In genomic region chr1:232084584-232085223, GRCh38 we compare ENCODE assay signal across 14 cellular contexts.
DNase-seq lines count a peak whose midpoint lies in the region; ATAC-seq and TF ChIP-seq lines count a peak whose summit lies in the region.
"Had no signal": no experiment of that assay in that cellular context is flagged by ENCODE, and none has a peak within 500 bp of the region (broad histone marks: within the 10 kb centered on the region; RNA-seq: fewer than 3 reads in every experiment).

No MANE protein-coding gene starts in this region.

- H3K4me3 ChIP-seq in GM23338 (no peak overlapping the region), right lobe of liver (no peak overlapping the region)
- H3K4me3 ChIP-seq in CD8-positive, alpha-beta memory T cell (ENCODE audit: low read length) = no peak overlapping the region
- H3K4me3 ChIP-seq: BLaER1 treated with 17β-estradiol and CSF1 and Interleukin-3, amounts not matched to agents 10 nM and 100 nM had no signal

- 40% methylated on average over 1 of the region's 6 CpGs for WGBS in right lobe of liver (ENCODE audit: insufficient coverage, low coverage, low lambda C conversion rate, missing lambda C conversion rate)

- H3F3A ChIP-seq in GM23338 (replicated peaks; ENCODE audit: low read depth) = no peaks in the 10 kb centered on the region

- no peak overlapping the region for H3K27ac Mint-ChIP-seq in GM23338
- H3K27ac Mint-ChIP-seq in endothelial cell (ENCODE audit: unreplicated experiment) = no peak overlapping the region
- H3K27ac Mint-ChIP-seq in CD8-positive, alpha-beta memory T cell = no peak overlapping the region
- H3K27ac Mint-ChIP-seq: stimulated activated effector memory CD8-positive, alpha-beta T cell treated with anti-CD3 and anti-CD28 coated beads, Interleukin-12 subunit alpha, Interleukin-12 subunit beta, amount 100 ng/mL, for 72 hours had no signal

- TF ChIP-seq CTCF in GM23338 (conservative IDR thresholded peaks at IDR 0.05; ENCODE audit: low read depth in 2 of 2) (no peak), endothelial cell (IDR thresholded peaks at IDR 0.05; ENCODE audit: unreplicated experiment) (no peak), right lobe of liver (IDR thresholded peaks at IDR 0.05) (no peak)

- H3K4me1 Mint-ChIP-seq in GM23338 (no peaks in the 10 kb centered on the region), endothelial cell (ENCODE audit: unreplicated experiment) (no peaks in the 10 kb centered on the region)
- no peaks in the 10 kb centered on the region for H3K4me1 Mint-ChIP-seq in CD8-positive, alpha-beta memory T cell
- H3K4me1 Mint-ChIP-seq: stimulated activated effector memory CD8-positive, alpha-beta T cell treated with anti-CD3 and anti-CD28 coated beads, Interleukin-12 subunit alpha, Interleukin-12 subunit beta, amount 100 ng/mL, for 72 hours had no signal

- DNase-seq in GM23338 (ENCODE audit: low spot score) (peak; percentile 86), endothelial cell (ENCODE audit: low spot score) (peak; percentile 10), right lobe of liver (no peak)
- DNase-seq in activated T-cell treated with anti-CD3 and anti-CD28 coated beads, Interleukin-2, amount 50 U/mL, for 48 hours = no peak
- no peak for DNase-seq in CD8-positive, alpha-beta memory T cell
- DNase-seq in stimulated activated CD4-positive, alpha-beta T cell treated with anti-CD3 and anti-CD28 coated beads, Interleukin-4, amount 100 ng/mL, for 4 hours = no peak
- DNase-seq: erythroblast, kidney had no signal

- H2AFZ ChIP-seq in GM23338 = no peak overlapping the region

- H3K27me3 Mint-ChIP-seq in GM23338 (ENCODE audit: insufficient read depth, low read depth, poor library complexity) (no peaks in the 10 kb centered on the region), endothelial cell (ENCODE audit: unreplicated experiment) (no peaks in the 10 kb centered on the region)
- H3K27me3 Mint-ChIP-seq in CD8-positive, alpha-beta memory T cell = peaks cover 0 to 2% of the 10 kb centered on the region in 2 donors

- H3K4me3 Mint-ChIP-seq in GM23338 (no peak overlapping the region), endothelial cell (ENCODE audit: unreplicated experiment) (no peak overlapping the region)
- H3K4me3 Mint-ChIP-seq in CD8-positive, alpha-beta memory T cell = no peak overlapping the region
- H3K4me3 Mint-ChIP-seq: stimulated activated effector memory CD8-positive, alpha-beta T cell treated with anti-CD3 and anti-CD28 coated beads, Interleukin-12 subunit alpha, Interleukin-12 subunit beta, amount 100 ng/mL, for 72 hours had no signal

- H3K27ac ChIP-seq in GM23338 (ENCODE audit: low read depth) = no peak overlapping the region
- no peak overlapping the region for H3K27ac ChIP-seq in right lobe of liver
- H3K27ac ChIP-seq in CD8-positive, alpha-beta memory T cell (ENCODE audit: low read depth, low read length) = no peak overlapping the region
- H3K27ac ChIP-seq: BLaER1 treated with 17β-estradiol and CSF1 and Interleukin-3, amounts not matched to agents 10 nM and 100 nM; KMS-11; neutrophil had no signal

- no peak for TF ChIP-seq POLR2A in right lobe of liver (IDR thresholded peaks at IDR 0.05)

- peaks cover 13% of the 10 kb centered on the region for H3K9me2 ChIP-seq in GM23338 (ENCODE audit: insufficient read depth)

- H4K20me1 ChIP-seq in GM23338 (replicated peaks; ENCODE audit: insufficient read depth) = no peaks in the 10 kb centered on the region
- H4K20me1 ChIP-seq: BLaER1 treated with 17β-estradiol and CSF1 and Interleukin-3, amounts not matched to agents 10 nM and 100 nM had no signal

- peaks cover 8% of the 10 kb centered on the region; the same call in 2 of the 3 replicates for H3K36me3 Mint-ChIP-seq in GM23338 (ENCODE audit: low read depth)
- H3K36me3 Mint-ChIP-seq in endothelial cell (ENCODE audit: low read depth, unreplicated experiment) = no peaks in the 10 kb centered on the region
- no peaks in the 10 kb centered on the region for H3K36me3 Mint-ChIP-seq in CD8-positive, alpha-beta memory T cell
- H3K36me3 Mint-ChIP-seq: stimulated activated effector memory CD8-positive, alpha-beta T cell treated with anti-CD3 and anti-CD28 coated beads, Interleukin-12 subunit alpha, Interleukin-12 subunit beta, amount 100 ng/mL, for 72 hours had no signal

- H3K36me3 ChIP-seq in GM23338 (ENCODE audit: insufficient read depth) (no peaks in the 10 kb centered on the region; the same call in 1 of the 2 replicates), right lobe of liver (no peaks in the 10 kb centered on the region)
- no peaks in the 10 kb centered on the region for H3K36me3 ChIP-seq in CD8-positive, alpha-beta memory T cell (ENCODE audit: insufficient read depth, low read length)
- H3K36me3 ChIP-seq: BLaER1 treated with 17β-estradiol and CSF1 and Interleukin-3, amounts not matched to agents 10 nM and 100 nM; neutrophil had no signal

- no peaks in the 10 kb centered on the region for H3K9me3 ChIP-seq in right lobe of liver
- no peaks in the 10 kb centered on the region for H3K9me3 ChIP-seq in CD8-positive, alpha-beta memory T cell (ENCODE audit: low read length)
- H3K9me3 ChIP-seq: neutrophil had no signal

- 0 out of 2 replicates have a peak, but pooled peaks cover 4% of the 10 kb centered on the region for H3K4me1 ChIP-seq in GM23338 (ENCODE audit: insufficient read depth)
- no peaks in the 10 kb centered on the region for H3K4me1 ChIP-seq in right lobe of liver
- H3K4me1 ChIP-seq in CD8-positive, alpha-beta memory T cell (ENCODE audit: insufficient read depth, low read length) = no peaks in the 10 kb centered on the region
- H3K4me1 ChIP-seq: BLaER1 treated with 17β-estradiol and CSF1 and Interleukin-3, amounts not matched to agents 10 nM and 100 nM had no signal

- H3K4me2 ChIP-seq in GM23338 = peak overlapping the region; percentile 24; the same call in 1 of the 2 replicates
- H3K4me2 ChIP-seq: BLaER1 treated with 17β-estradiol and CSF1 and Interleukin-3, amounts not matched to agents 10 nM and 100 nM; KMS-11 had no signal

- POLR2A ChIA-PET in CD8-positive, alpha-beta memory T cell (lab: Charles Lee) = no interaction called here

- intact Hi-C loops in right lobe of liver (cut with DNase I) = no loop called here

- H3K9me3 Mint-ChIP-seq in GM23338 (peaks cover 13% of the 10 kb centered on the region), endothelial cell (ENCODE audit: unreplicated experiment) (peaks cover 5% of the 10 kb centered on the region)
- H3K9me3 Mint-ChIP-seq in CD8-positive, alpha-beta memory T cell = peaks cover 0 to 9% (median 3%) of the 10 kb centered on the region in 5 donors

- ATAC-seq in GM23338 = peak; percentile 100
- ATAC-seq in right lobe of liver = peak in 3 of 4 donors; percentile 11 to 45 (median 27)
- ATAC-seq in HG03469 (IDR thresholded peaks at IDR 0.05; ENCODE audit: unreplicated experiment) = no peak
- ATAC-seq: stimulated activated effector memory CD8-positive, alpha-beta T cell treated with anti-CD3 and anti-CD28 coated beads, Interleukin-12 subunit alpha, Interleukin-12 subunit beta, amount 100 ng/mL, for 72 hours had no signal

- H3K79me2 ChIP-seq in GM23338 (replicated peaks; ENCODE audit: insufficient read depth) = no peaks in the 10 kb centered on the region

- H3K27me3 ChIP-seq in GM23338 (ENCODE audit: insufficient read depth) = no peaks in the 10 kb centered on the region
- no peaks in the 10 kb centered on the region for H3K27me3 ChIP-seq in right lobe of liver
- H3K27me3 ChIP-seq in CD8-positive, alpha-beta memory T cell (ENCODE audit: insufficient read depth, low read length, poor library complexity, severe bottlenecking) = no peaks in the 10 kb centered on the region
- H3K27me3 ChIP-seq: BLaER1 treated with 17β-estradiol and CSF1 and Interleukin-3, amounts not matched to agents 10 nM and 100 nM; neutrophil had no signal

- CTCF ChIA-PET in CD8-positive, alpha-beta memory T cell (lab: Charles Lee) = no interaction called here

TF ChIP-seq in PFSK-1, 5 proteins besides CTCF, POLR2A, EP300 and RAD21:
- TF ChIP-seq, protein P1, sequence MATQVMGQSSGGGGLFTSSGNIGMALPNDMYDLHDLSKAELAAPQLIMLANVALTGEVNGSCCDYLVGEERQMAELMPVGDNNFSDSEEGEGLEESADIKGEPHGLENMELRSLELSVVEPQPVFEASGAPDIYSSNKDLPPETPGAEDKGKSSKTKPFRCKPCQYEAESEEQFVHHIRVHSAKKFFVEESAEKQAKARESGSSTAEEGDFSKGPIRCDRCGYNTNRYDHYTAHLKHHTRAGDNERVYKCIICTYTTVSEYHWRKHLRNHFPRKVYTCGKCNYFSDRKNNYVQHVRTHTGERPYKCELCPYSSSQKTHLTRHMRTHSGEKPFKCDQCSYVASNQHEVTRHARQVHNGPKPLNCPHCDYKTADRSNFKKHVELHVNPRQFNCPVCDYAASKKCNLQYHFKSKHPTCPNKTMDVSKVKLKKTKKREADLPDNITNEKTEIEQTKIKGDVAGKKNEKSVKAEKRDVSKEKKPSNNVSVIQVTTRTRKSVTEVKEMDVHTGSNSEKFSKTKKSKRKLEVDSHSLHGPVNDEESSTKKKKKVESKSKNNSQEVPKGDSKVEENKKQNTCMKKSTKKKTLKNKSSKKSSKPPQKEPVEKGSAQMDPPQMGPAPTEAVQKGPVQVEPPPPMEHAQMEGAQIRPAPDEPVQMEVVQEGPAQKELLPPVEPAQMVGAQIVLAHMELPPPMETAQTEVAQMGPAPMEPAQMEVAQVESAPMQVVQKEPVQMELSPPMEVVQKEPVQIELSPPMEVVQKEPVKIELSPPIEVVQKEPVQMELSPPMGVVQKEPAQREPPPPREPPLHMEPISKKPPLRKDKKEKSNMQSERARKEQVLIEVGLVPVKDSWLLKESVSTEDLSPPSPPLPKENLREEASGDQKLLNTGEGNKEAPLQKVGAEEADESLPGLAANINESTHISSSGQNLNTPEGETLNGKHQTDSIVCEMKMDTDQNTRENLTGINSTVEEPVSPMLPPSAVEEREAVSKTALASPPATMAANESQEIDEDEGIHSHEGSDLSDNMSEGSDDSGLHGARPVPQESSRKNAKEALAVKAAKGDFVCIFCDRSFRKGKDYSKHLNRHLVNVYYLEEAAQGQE (IDR thresholded peaks at IDR 0.05; ENCODE audit: insufficient read depth in 1 of 2, low read depth in 2 of 2, low read length in 2 of 2) = peak; percentile 88 to 95
- no peak for TF ChIP-seq FOXP2 (optimal IDR thresholded peaks at IDR 0.05; ENCODE audit: borderline replicate concordance, extremely low read depth, extremely low read length, insufficient read depth)

Comparison
In these comparisons a context has a peak if more than half of its experiments do, and no peak if none do; other contexts are left out.
1. DNase-seq: peak in GM23338 (single experiment) and endothelial cell (single experiment); none in right lobe of liver (0 of 3), activated T-cell treated with anti-CD3 and anti-CD28 coated beads, Interleukin-2, amount 50 U/mL, for 48 hours (0 of 2), CD8-positive, alpha-beta memory T cell (0 of 5) and stimulated activated CD4-positive, alpha-beta T cell treated with anti-CD3 and anti-CD28 coated beads, Interleukin-4, amount 100 ng/mL, for 4 hours (0 of 2).